ENCODE assay signal across 1 cellular context in genomic region chr17:50961282-50962220, GRCh38.
TF ChIP-seq lines count a peak whose summit lies in the region.

No MANE protein-coding gene starts in this region.

TF ChIP-seq in GM23338, 12 proteins besides CTCF, POLR2A, EP300 and RAD21 (continued from another document):
- no peak for TF ChIP-seq REST (IDR thresholded peaks at IDR 0.05; ENCODE audit: unreplicated experiment)
- TF ChIP-seq ZNF114 (CRISPR knock-in tag; IDR thresholded peaks at IDR 0.05) = no peak
- TF ChIP-seq ZNF331 (CRISPR knock-in tag; IDR thresholded peaks at IDR 0.05; ENCODE audit: low read depth) = no peak
TF ChIP-seq in GM23338: peak in this region for 0.
